1 cellular context compared by ENCODE assay signal in genomic region chr5:1544294-1545010, GRCh38.
TF ChIP-seq lines count a peak whose summit lies in the region.

No MANE protein-coding gene starts in this region.

TF ChIP-seq in HepG2, 621 proteins besides CTCF, POLR2A, EP300 and RAD21:
- TF ChIP-seq ASH2L (IDR thresholded peaks at IDR 0.05; ENCODE audit: insufficient read length, low read depth, low read length) = no peak
- TF ChIP-seq ZBTB42 (CRISPR knock-in tag; IDR thresholded peaks at IDR 0.05) = no peak
- TF ChIP-seq SKIL (CRISPR knock-in tag; IDR thresholded peaks at IDR 0.05; ENCODE audit: borderline replicate concordance) = no peak
- TF ChIP-seq NFKB2 (CRISPR knock-in tag; IDR thresholded peaks at IDR 0.05; ENCODE audit: borderline replicate concordance) = no peak
- no peak for TF ChIP-seq ZNF574 (CRISPR knock-in tag; IDR thresholded peaks at IDR 0.05)
- TF ChIP-seq ZNF691 (CRISPR knock-in tag; IDR thresholded peaks at IDR 0.05; ENCODE audit: borderline replicate concordance, low read depth) = no peak
- no peak for TF ChIP-seq CREB1 (IDR thresholded peaks at IDR 0.05)
- no peak for TF ChIP-seq CREB1 (CRISPR knock-in tag; IDR thresholded peaks at IDR 0.05)
- TF ChIP-seq MXD3 (CRISPR knock-in tag; IDR thresholded peaks at IDR 0.05) = no peak
- TF ChIP-seq DRAP1 (CRISPR knock-in tag; IDR thresholded peaks at IDR 0.05) = no peak
- TF ChIP-seq ZMAT3 (CRISPR knock-in tag; conservative IDR thresholded peaks at IDR 0.05) = no peak
- no peak for TF ChIP-seq ZBTB46 (CRISPR knock-in tag; IDR thresholded peaks at IDR 0.05; ENCODE audit: borderline replicate concordance)
- TF ChIP-seq GATAD1 (CRISPR knock-in tag; IDR thresholded peaks at IDR 0.05) = no peak
- TF ChIP-seq ZNF570 (CRISPR knock-in tag; IDR thresholded peaks at IDR 0.05; ENCODE audit: borderline replicate concordance) = no peak
- no peak for TF ChIP-seq ZNF180 (CRISPR knock-in tag; IDR thresholded peaks at IDR 0.05; ENCODE audit: borderline replicate concordance, low read depth)
- TF ChIP-seq MTA3 (CRISPR knock-in tag; IDR thresholded peaks at IDR 0.05) = no peak
TF ChIP-seq in HepG2: peak in this region for 0.
